In the genomic region with DNA sequence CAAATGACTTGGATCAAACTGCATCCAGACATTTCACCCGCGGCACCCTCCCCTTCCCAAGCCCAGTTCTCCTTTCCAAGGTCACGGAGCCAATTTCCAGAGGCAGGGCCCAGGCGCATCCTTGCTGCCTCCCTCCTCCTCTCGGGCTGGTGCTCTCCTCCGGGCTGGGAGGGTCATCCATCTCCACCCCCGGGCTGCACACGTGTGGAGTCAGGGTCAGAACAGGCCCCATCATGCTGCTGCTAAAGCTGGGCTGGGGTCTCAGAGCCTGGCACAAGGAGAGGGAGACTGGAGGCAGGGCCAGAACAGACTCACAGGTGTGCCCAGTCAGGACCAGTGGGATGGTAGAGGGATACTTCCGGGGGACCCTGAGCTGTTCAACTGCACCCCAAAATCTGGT, we compare ENCODE assay signal across 12 cellular contexts. TPM values are rescaled to one million over a fixed set of nuclear protein-coding genes. Genes with fewer than 3 reads are reported as not detected.
A peak's percentile ranks its signal among the peaks of the same experiment; 100 is the strongest.
DNase-seq lines count a peak whose midpoint lies in the region; ATAC-seq and TF ChIP-seq lines count a peak whose summit lies in the region.
"Had no signal": no experiment of that assay in that cellular context is flagged by ENCODE, and none has a peak within 500 bp of the region (broad histone marks: within the 10 kb centered on the region; RNA-seq: fewer than 3 reads in every experiment).

No MANE protein-coding gene starts in this region.

- no peak for ATAC-seq in effector memory CD8-positive, alpha-beta T cell (replicated peaks)

- no peak overlapping the region for H3K4me2 ChIP-seq in OCI-LY7 (ENCODE audit: low read length)
- peak overlapping the region; percentile 12 for H3K4me2 ChIP-seq in osteoblast (ENCODE audit: insufficient read depth, low read length)
- H3K4me2 ChIP-seq: PC-9 had no signal

- peaks cover 18% of the 10 kb centered on the region for H3K27me3 Mint-ChIP-seq in chondrocyte (ENCODE audit: low read depth)
- no peaks in the 10 kb centered on the region for H3K27me3 Mint-ChIP-seq in effector memory CD8-positive, alpha-beta T cell

- H3K9me3 ChIP-seq in OCI-LY7 (ENCODE audit: low read length) (no peaks in the 10 kb centered on the region), osteoblast (ENCODE audit: low read depth, low read length) (no peaks in the 10 kb centered on the region)

- H3K4me3 Mint-ChIP-seq in chondrocyte (ENCODE audit: unreplicated experiment): no peak overlapping the region
- H3K4me3 Mint-ChIP-seq in effector memory CD8-positive, alpha-beta T cell: no peak overlapping the region
- H3K4me3 Mint-ChIP-seq: CD4-positive, CD25-positive, alpha-beta regulatory T cell; H9; HFFc6 had no signal

- H2AFZ ChIP-seq in OCI-LY7 (ENCODE audit: low read length) (peak overlapping the region; percentile 33; the same call in 1 of the 2 replicates), osteoblast (ENCODE audit: low read length) (no peak overlapping the region)
- H2AFZ ChIP-seq: PC-9 had no signal

- TF ChIP-seq CTCF in OCI-LY7 (conservative IDR thresholded peaks at IDR 0.05; ENCODE audit: low read length) (no peak), chondrocyte (IDR thresholded peaks at IDR 0.05) (no peak), osteoblast (IDR thresholded peaks at IDR 0.05; ENCODE audit: extremely low read depth, low read depth, low read length) (no peak)

- H3K4me1 ChIP-seq in OCI-LY7 (ENCODE audit: insufficient read depth, low read length, poor library complexity, severe bottlenecking) (peaks cover 17% of the 10 kb centered on the region), osteoblast (ENCODE audit: insufficient read depth, low read length) (no peaks in the 10 kb centered on the region)

- no peaks in the 10 kb centered on the region for H3K27me3 ChIP-seq in osteoblast (ENCODE audit: insufficient read depth, low read length)

- H4K20me1 ChIP-seq in OCI-LY7 (ENCODE audit: insufficient read depth, low read length) (no peaks in the 10 kb centered on the region), osteoblast (ENCODE audit: insufficient read depth, low read length) (no peaks in the 10 kb centered on the region)

- BruUV-seq in OCI-LY7 (replicated peaks; lab: Mats Ljungman, UMichigan): no TSS peak

- H3K79me2 ChIP-seq in OCI-LY7 (ENCODE audit: insufficient read depth, low read depth, low read length) (no peaks in the 10 kb centered on the region), osteoblast (ENCODE audit: insufficient read depth, low read length) (no peaks in the 10 kb centered on the region)

- CTCF ChIA-PET in OCI-LY7 (lab: Charles Lee; ENCODE audit: unreplicated experiment): interaction anchor here (3.8 kb wide), 1 partner anchor 168 kb away, joined by 23 read pairs; no protein-coding TSS in a partner anchor

- H3K9me2 ChIP-seq in OCI-LY7 (ENCODE audit: insufficient read depth, low read length): no peaks in the 10 kb centered on the region

- no peak overlapping the region for H3K27ac ChIP-seq in OCI-LY7 (ENCODE audit: low read depth, low read length, poor library complexity, severe bottlenecking)
- no peak overlapping the region for H3K27ac ChIP-seq in osteoblast (ENCODE audit: low read depth, low read length)
- H3K27ac ChIP-seq: PC-9 had no signal

- no peak overlapping the region for H3K27ac Mint-ChIP-seq in chondrocyte (ENCODE audit: unreplicated experiment)
- no peak overlapping the region for H3K27ac Mint-ChIP-seq in effector memory CD8-positive, alpha-beta T cell
- H3K27ac Mint-ChIP-seq: H9, HFFc6 had no signal

- POLR2A ChIA-PET in OCI-LY7 (lab: Charles Lee): interaction anchor here (1.2 to 1.3 kb wide), 3 partner anchors 9 to 170 kb away, joined by 3 to 4 read pairs (median 4); no protein-coding TSS in a partner anchor

- no peak for DNase-seq in OCI-LY7 (ENCODE audit: low spot score)
- DNase-seq in chondrocyte (ENCODE audit: low spot score): peak; percentile 65
- peak; percentile 30 for DNase-seq in osteoblast (ENCODE audit: insufficient read length, low spot score, missing footprints)
- no peak for DNase-seq in cortex of kidney (lab: John Stamatoyannopoulos, UW)
- DNase-seq in activated CD4-positive, CD25-positive, alpha-beta regulatory T cell (lab: John Stamatoyannopoulos, UW): no peak
- DNase-seq in effector memory CD8-positive, alpha-beta T cell: no peak
- no peak for DNase-seq in NCI-H446 (lab: John Stamatoyannopoulos, UW)
- DNase-seq: DMS79 had no signal

- intact Hi-C loops in OCI-LY7 (cut with micrococcal nuclease; ENCODE audit: unreplicated experiment): loop anchor here (1.0 to 10.0 kb wide), 6 partner anchors 47 to 323 kb away; no protein-coding TSS in a partner anchor

- no peak overlapping the region for H3K4me3 ChIP-seq in OCI-LY7 (ENCODE audit: low read depth, low read length, poor library complexity, severe bottlenecking)
- no peak overlapping the region for H3K4me3 ChIP-seq in osteoblast (ENCODE audit: insufficient read depth, low read length)
- H3K4me3 ChIP-seq: PC-9 had no signal

- H3K36me3 Mint-ChIP-seq in chondrocyte (ENCODE audit: low read depth): no peaks in the 10 kb centered on the region
- no peaks in the 10 kb centered on the region for H3K36me3 Mint-ChIP-seq in effector memory CD8-positive, alpha-beta T cell (ENCODE audit: insufficient read depth)
- H3K36me3 Mint-ChIP-seq: CD4-positive, CD25-positive, alpha-beta regulatory T cell had no signal

- H3K9me3 Mint-ChIP-seq in chondrocyte (ENCODE audit: low read depth): no peaks in the 10 kb centered on the region
- no peaks in the 10 kb centered on the region for H3K9me3 Mint-ChIP-seq in effector memory CD8-positive, alpha-beta T cell
- H3K9me3 Mint-ChIP-seq: CD4-positive, CD25-positive, alpha-beta regulatory T cell; H9; HFFc6 had no signal

- H3K36me3 ChIP-seq in OCI-LY7 (ENCODE audit: insufficient read depth, low read length) (peaks cover 19% of the 10 kb centered on the region; the same call in 1 of the 2 replicates), osteoblast (ENCODE audit: insufficient read depth, low read length) (no peaks in the 10 kb centered on the region)

- H3K4me1 Mint-ChIP-seq in chondrocyte (ENCODE audit: low read depth): peaks cover 6% of the 10 kb centered on the region
- H3K4me1 Mint-ChIP-seq in effector memory CD8-positive, alpha-beta T cell (ENCODE audit: low read depth in 2 of 2): peaks cover 0 to 5% of the 10 kb centered on the region in 2 donors

RNA-seq across cellular contexts. Expression of a gene that starts 14.0 kb away (rescaled TPM):
- 0.98 and 3.0 TPM in 2 replicates for total RNA-seq in OCI-LY7 (2014; rRNA removed; shearing (Covaris generic))
- total RNA-seq in OCI-LY7 (2022) (6.1 and 7.9 TPM in 2 replicates), chondrocyte (not detected in 3 replicates), osteoblast (under 0.01 TPM in 1 of 2 replicates, not detected in the other)
- total RNA-seq: CD4-positive, CD25-positive, alpha-beta regulatory T cell; H9; HFFc6 had no signal

RNA-seq across cellular contexts. Expression of a gene that starts 17.5 kb away (rescaled TPM):
- total RNA-seq in OCI-LY7 (2014; rRNA removed; shearing (Covaris generic)): 0.15 and 0.41 TPM in 2 replicates
- total RNA-seq in OCI-LY7 (2022) (2.5 and 3.0 TPM in 2 replicates), chondrocyte (2.9 to 4.7 TPM (median 3.5 TPM) in 3 replicates), osteoblast (7.6 and 8.5 TPM in 2 replicates)

RNA-seq across cellular contexts. Expression of a gene that starts 52.5 kb away (rescaled TPM):
- total RNA-seq in OCI-LY7 (2014; rRNA removed; shearing (Covaris generic)): 46.5 and 51.3 TPM in 2 replicates
- total RNA-seq in OCI-LY7 (2022): 38.7 and 42.2 TPM in 2 replicates
- total RNA-seq in chondrocyte: 28.4 to 44.5 TPM (median 30.0 TPM) in 3 replicates
- total RNA-seq in osteoblast: 28.6 and 29.8 TPM in 2 replicates

RNA-seq across cellular contexts. Expression of a gene that starts 57.5 kb away (rescaled TPM):
- 36.8 and 46.4 TPM in 2 replicates for total RNA-seq in OCI-LY7 (2014; rRNA removed; shearing (Covaris generic))
- total RNA-seq in OCI-LY7 (2022): 38.5 and 42.8 TPM in 2 replicates
- 3.9 to 4.9 TPM (median 4.5 TPM) in 3 replicates for total RNA-seq in chondrocyte
- total RNA-seq in osteoblast: 0.29 and 0.72 TPM in 2 replicates

Comparison
In these comparisons a context has a peak if more than half of its experiments do, and no peak if none do; other contexts are left out.
1. DNase-seq: peak in chondrocyte (single experiment) and osteoblast (single experiment); none in OCI-LY7 (single experiment), cortex of kidney (single experiment), activated CD4-positive, CD25-positive, alpha-beta regulatory T cell (0 of 4), effector memory CD8-positive, alpha-beta T cell (0 of 3) and NCI-H446 (0 of 2).